8 cellular contexts compared by ENCODE assay signal in the genomic region with DNA sequence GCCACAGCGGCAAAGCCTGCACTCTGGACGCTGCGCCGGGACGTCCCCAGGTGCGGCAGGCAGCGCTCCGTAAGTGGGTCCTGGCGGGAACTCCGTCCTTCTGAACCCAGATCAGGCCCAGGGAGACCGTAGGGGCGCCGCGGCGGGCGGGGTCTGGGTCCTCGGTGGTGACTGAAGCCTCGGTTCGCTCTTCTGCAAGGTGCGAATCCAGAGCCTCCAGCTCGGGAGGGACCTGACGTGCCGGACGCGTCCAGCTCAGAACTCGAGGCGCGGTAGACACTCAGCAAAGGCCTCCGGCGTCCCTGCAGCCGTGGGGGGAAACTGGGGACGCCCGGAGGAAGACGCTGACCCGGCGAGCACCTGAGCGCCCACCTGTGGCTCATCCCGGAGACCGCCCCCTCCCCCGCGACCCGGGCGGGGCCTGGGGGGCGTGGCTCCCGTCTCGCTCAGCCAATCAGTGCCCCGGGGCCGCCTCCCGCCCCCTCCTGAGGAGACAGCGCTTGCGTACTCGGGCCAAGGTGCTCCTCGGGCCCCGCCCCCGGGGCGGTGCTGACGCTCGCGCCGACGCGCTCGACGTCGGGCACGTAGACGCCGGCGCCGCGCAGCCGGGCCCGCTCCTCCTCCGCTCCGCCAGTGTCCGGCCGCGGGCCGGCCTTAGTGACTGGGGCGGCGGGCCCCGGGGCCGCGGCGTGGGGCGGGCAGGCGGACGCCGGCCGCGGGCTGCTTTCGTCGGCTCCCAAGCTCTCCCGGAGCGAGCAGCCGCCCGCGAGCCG. TPM values are rescaled to one million over a fixed set of nuclear protein-coding genes. Genes with fewer than 3 reads are reported as not detected.
DNase-seq lines count a peak whose midpoint lies in the region; ATAC-seq and TF ChIP-seq lines count a peak whose summit lies in the region.

A gene (plus strand): TSS at position 587 of the 773 bp plus-strand sequence. CDS start 1,483 bp downstream, outside the sequence.

- DNase-seq in DMS153 (lab: John Stamatoyannopoulos, UW) (peak; percentile 89), OCI-LY7 (ENCODE audit: low spot score) (peak; percentile 97), activated T-cell treated with anti-CD3 and anti-CD28 coated beads for 24 hours (ENCODE audit: low read depth) (peak; percentile 94), epithelial cell of prostate (ENCODE audit: low read depth, low spot score) (peak; percentile 65), mucosa of descending colon (peak; percentile 97 to 98 (median 98))
- DNase-seq in stimulated activated CD8-positive, alpha-beta memory T cell treated with anti-CD3 and anti-CD28 coated beads, Interleukin-4, amount 100 ng/mL, for 1 hour (ENCODE audit: low read depth in 2 of 2, low spot score in 1 of 2), result peak; percentile 88 to 93

- no peaks in the 10 kb centered on the region for H3K9me3 ChIP-seq in OCI-LY7 (ENCODE audit: low read length)
- no peaks in the 10 kb centered on the region for H3K9me3 ChIP-seq in mucosa of descending colon

- peaks cover 32% of the 10 kb centered on the region for H3K36me3 ChIP-seq in OCI-LY7 (ENCODE audit: insufficient read depth, low read length)
- no peaks in the 10 kb centered on the region for H3K36me3 ChIP-seq in mucosa of descending colon (ENCODE audit: low read depth)

- CTCF ChIA-PET in OCI-LY7 (lab: Charles Lee; ENCODE audit: unreplicated experiment), result no interaction called here

- TF ChIP-seq CTCF in OCI-LY7 (conservative IDR thresholded peaks at IDR 0.05; ENCODE audit: low read length), result no peak
- TF ChIP-seq CTCF in mucosa of descending colon (IDR thresholded peaks at IDR 0.05), result no peak

- peaks cover 19% of the 10 kb centered on the region for H3K4me1 ChIP-seq in OCI-LY7 (ENCODE audit: insufficient read depth, low read length, poor library complexity, severe bottlenecking)
- H3K4me1 ChIP-seq in mucosa of descending colon (ENCODE audit: low read depth), result peaks cover 17% of the 10 kb centered on the region

- peaks cover 4% of the 10 kb centered on the region for H3K36me3 Mint-ChIP-seq in IgD-negative memory B cell

- peak within 1 kb of the TSS; percentile 85 for H2AFZ ChIP-seq in OCI-LY7 (ENCODE audit: low read length)

- H4K20me1 ChIP-seq in OCI-LY7 (ENCODE audit: insufficient read depth, low read length), result no peaks in the 10 kb centered on the region; the same call in 1 of the 2 replicates

- no peak within 1 kb of the TSS for H3K27ac ChIP-seq in OCI-LY7 (ENCODE audit: low read depth, low read length, poor library complexity, severe bottlenecking)
- H3K27ac ChIP-seq in epithelial cell of prostate, result peak within 1 kb of the TSS; percentile 46

- H3K27me3 Mint-ChIP-seq in IgD-negative memory B cell, result peaks cover 20% of the 10 kb centered on the region

- H3K4me3 ChIP-seq in OCI-LY7 (ENCODE audit: low read depth, low read length, poor library complexity, severe bottlenecking) (peak within 1 kb of the TSS; percentile 94), mucosa of descending colon (peak within 1 kb of the TSS; percentile 97)

- H3K9me3 Mint-ChIP-seq in IgD-negative memory B cell, result no peaks in the 10 kb centered on the region

- no TSS peak for BruUV-seq in OCI-LY7 (replicated peaks; lab: Mats Ljungman, UMichigan)

- peak within 1 kb of the TSS; percentile 85 to 95 (median 93) for H3K4me3 Mint-ChIP-seq in IgD-negative memory B cell

- H3K79me2 ChIP-seq in OCI-LY7 (ENCODE audit: insufficient read depth, low read depth, low read length), result peaks cover 14% of the 10 kb centered on the region; the same call in 1 of the 2 replicates

- peaks cover 15 to 34% (median 29%) of the 10 kb centered on the region in 3 donors for H3K4me1 Mint-ChIP-seq in IgD-negative memory B cell

- H3K9me2 ChIP-seq in OCI-LY7 (ENCODE audit: insufficient read depth, low read length), result no peaks in the 10 kb centered on the region

- intact Hi-C loops in OCI-LY7 (cut with micrococcal nuclease; ENCODE audit: unreplicated experiment) (loop anchor here (2.0 kb wide), 1 partner anchor 67 kb away; a partner anchor contains a TSS), mucosa of descending colon (cut with DNase I, micrococcal nuclease) (no loop called here)

- POLR2A ChIA-PET in OCI-LY7 (lab: Charles Lee), result no interaction called here

- peak within 1 kb of the TSS; percentile 95 for H3K4me2 ChIP-seq in OCI-LY7 (ENCODE audit: low read length)

- ATAC-seq in GM21529 (IDR thresholded peaks at IDR 0.05; ENCODE audit: unreplicated experiment) (peak; percentile 87), mucosa of descending colon (peak; percentile 98)

- H3K27ac Mint-ChIP-seq in IgD-negative memory B cell, result peak within 1 kb of the TSS; percentile 64 to 94 (median 82)

RNA-seq across cellular contexts. Expression of the gene that starts here (rescaled TPM):
- polyA plus RNA-seq in IgD-negative memory B cell, result 13.7 TPM
- 30.9 and 34.6 TPM in 2 replicates for total RNA-seq in OCI-LY7 (2014; rRNA removed; shearing (Covaris generic))
- 53.9 and 54.4 TPM in 2 replicates for total RNA-seq in OCI-LY7 (2022)
- 10 to 100 TPM; 58.5 to 65.7 (median 65.0) TPM for total RNA-seq in mucosa of descending colon
